29 cellular contexts compared by ENCODE assay signal in the genomic region with DNA sequence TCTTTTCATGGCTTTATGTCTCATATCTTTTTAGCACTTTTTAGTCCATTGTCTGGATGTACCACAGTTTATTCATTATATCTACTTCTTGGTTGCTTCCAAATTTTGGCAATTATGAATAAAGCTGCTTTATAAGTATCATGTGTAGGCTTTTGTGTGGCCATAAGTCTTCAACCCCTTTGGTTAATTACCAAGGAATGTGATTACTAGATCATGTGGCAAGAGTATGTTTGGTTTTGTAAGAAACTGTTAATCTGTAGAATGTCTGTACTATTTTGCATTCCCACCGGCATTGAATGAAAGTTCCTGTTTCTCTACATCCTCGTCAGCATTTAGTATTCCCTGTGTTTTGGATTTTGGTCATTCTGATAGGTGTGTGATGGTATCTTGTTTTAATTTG.
"Had no signal": no experiment of that assay in that cellular context is flagged by ENCODE, and none has a peak within 500 bp of the region (broad histone marks: within the 10 kb centered on the region; RNA-seq: fewer than 3 reads in every experiment).

No MANE protein-coding gene starts in this region.

- H3K27ac Mint-ChIP-seq: dendritic cell treated with granulocyte-macrophage colony-stimulating factor and Interleukin-4, amounts not matched to agents 40 ng/mL and 50 ng/mL, for 4 days; effector memory CD8-positive, alpha-beta T cell; endodermal cell had no signal

- H3K4me3 ChIP-seq: colonic mucosa, coronary artery, dorsolateral prefrontal cortex, esophagus muscularis mucosa, esophagus squamous epithelium, gastrocnemius medialis, gastroesophageal sphincter, heart left ventricle, heart right ventricle, hepatocyte had no signal

- H3K9me3 ChIP-seq: colonic mucosa, esophagus squamous epithelium, gastrocnemius medialis, gastroesophageal sphincter had no signal

- H3K27me3 ChIP-seq: colonic mucosa, dorsolateral prefrontal cortex, esophagus muscularis mucosa, esophagus squamous epithelium, foreskin keratinocyte, gastrocnemius medialis, gastroesophageal sphincter, heart left ventricle, heart right ventricle, hepatocyte had no signal

- H3K36me3 ChIP-seq: colonic mucosa, esophagus muscularis mucosa, esophagus squamous epithelium, gastrocnemius medialis, gastroesophageal sphincter, heart left ventricle, heart right ventricle had no signal

- H3K27me3 Mint-ChIP-seq: dendritic cell treated with granulocyte-macrophage colony-stimulating factor and Interleukin-4, amounts not matched to agents 40 ng/mL and 50 ng/mL, for 4 days; effector memory CD8-positive, alpha-beta T cell had no signal

- H3K27ac ChIP-seq: colonic mucosa, coronary artery, dorsolateral prefrontal cortex, epithelial cell of prostate, esophagus muscularis mucosa, esophagus squamous epithelium, foreskin keratinocyte, gastrocnemius medialis, gastroesophageal sphincter, heart left ventricle, heart right ventricle, hepatocyte had no signal

- H2AFZ ChIP-seq: hepatocyte had no signal

- H3K4me3 Mint-ChIP-seq: dendritic cell treated with granulocyte-macrophage colony-stimulating factor and Interleukin-4, amounts not matched to agents 40 ng/mL and 50 ng/mL, for 4 days; effector memory CD8-positive, alpha-beta T cell; endodermal cell had no signal

- FAIRE-seq: colon, endometrium, endothelial cell of umbilical vein, frontal cortex had no signal

- DNase-seq: colonic mucosa; cortex of kidney; dermis blood vessel endothelial cell; dorsolateral prefrontal cortex; effector CD4-positive, alpha-beta T cell; effector CD8-positive, alpha-beta T cell; effector memory CD4-positive, alpha-beta T cell; effector memory CD8-positive, alpha-beta T cell; endodermal cell; erythroblast; esophagus squamous epithelium; foreskin fibroblast; foreskin keratinocyte; gastrocnemius medialis; glutamatergic neuron; head of caudate nucleus; heart left ventricle; heart right ventricle had no signal

- H3K4me2 ChIP-seq: hepatocyte had no signal

- H3K4me1 ChIP-seq: colonic mucosa, esophagus squamous epithelium, foreskin keratinocyte, gastrocnemius medialis had no signal

- ATAC-seq: effector memory CD8-positive, alpha-beta T cell; esophagus mucosa; foreskin keratinocyte; gastrocnemius medialis; gastroesophageal sphincter; heart left ventricle; heart right ventricle had no signal
